1 cellular context compared by ENCODE assay signal in the genomic region with DNA sequence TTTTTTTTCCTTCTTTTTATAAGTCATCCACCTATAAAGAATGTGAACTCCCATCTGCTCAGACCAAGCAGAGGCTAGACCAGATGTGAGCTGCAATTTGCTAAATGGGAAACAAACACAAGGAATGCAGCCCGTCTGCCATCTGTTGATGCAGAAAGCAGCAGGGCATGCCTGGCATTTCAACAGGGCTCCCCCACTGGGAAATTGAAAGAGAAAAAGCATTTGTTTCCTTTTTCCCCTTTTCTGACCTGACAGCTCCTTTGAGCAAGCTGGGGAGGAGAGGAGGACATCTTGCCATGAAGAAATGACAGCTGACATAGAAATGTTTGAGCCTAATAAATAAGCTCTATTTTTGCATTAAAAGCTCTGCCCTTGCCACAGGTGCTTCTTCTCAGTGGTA.
TF ChIP-seq lines count a peak whose summit lies in the region.

No MANE protein-coding gene starts in this region.

TF ChIP-seq in GM23338, 12 proteins besides CTCF, POLR2A, EP300 and RAD21 (continued from another document):
- TF ChIP-seq, protein P1, sequence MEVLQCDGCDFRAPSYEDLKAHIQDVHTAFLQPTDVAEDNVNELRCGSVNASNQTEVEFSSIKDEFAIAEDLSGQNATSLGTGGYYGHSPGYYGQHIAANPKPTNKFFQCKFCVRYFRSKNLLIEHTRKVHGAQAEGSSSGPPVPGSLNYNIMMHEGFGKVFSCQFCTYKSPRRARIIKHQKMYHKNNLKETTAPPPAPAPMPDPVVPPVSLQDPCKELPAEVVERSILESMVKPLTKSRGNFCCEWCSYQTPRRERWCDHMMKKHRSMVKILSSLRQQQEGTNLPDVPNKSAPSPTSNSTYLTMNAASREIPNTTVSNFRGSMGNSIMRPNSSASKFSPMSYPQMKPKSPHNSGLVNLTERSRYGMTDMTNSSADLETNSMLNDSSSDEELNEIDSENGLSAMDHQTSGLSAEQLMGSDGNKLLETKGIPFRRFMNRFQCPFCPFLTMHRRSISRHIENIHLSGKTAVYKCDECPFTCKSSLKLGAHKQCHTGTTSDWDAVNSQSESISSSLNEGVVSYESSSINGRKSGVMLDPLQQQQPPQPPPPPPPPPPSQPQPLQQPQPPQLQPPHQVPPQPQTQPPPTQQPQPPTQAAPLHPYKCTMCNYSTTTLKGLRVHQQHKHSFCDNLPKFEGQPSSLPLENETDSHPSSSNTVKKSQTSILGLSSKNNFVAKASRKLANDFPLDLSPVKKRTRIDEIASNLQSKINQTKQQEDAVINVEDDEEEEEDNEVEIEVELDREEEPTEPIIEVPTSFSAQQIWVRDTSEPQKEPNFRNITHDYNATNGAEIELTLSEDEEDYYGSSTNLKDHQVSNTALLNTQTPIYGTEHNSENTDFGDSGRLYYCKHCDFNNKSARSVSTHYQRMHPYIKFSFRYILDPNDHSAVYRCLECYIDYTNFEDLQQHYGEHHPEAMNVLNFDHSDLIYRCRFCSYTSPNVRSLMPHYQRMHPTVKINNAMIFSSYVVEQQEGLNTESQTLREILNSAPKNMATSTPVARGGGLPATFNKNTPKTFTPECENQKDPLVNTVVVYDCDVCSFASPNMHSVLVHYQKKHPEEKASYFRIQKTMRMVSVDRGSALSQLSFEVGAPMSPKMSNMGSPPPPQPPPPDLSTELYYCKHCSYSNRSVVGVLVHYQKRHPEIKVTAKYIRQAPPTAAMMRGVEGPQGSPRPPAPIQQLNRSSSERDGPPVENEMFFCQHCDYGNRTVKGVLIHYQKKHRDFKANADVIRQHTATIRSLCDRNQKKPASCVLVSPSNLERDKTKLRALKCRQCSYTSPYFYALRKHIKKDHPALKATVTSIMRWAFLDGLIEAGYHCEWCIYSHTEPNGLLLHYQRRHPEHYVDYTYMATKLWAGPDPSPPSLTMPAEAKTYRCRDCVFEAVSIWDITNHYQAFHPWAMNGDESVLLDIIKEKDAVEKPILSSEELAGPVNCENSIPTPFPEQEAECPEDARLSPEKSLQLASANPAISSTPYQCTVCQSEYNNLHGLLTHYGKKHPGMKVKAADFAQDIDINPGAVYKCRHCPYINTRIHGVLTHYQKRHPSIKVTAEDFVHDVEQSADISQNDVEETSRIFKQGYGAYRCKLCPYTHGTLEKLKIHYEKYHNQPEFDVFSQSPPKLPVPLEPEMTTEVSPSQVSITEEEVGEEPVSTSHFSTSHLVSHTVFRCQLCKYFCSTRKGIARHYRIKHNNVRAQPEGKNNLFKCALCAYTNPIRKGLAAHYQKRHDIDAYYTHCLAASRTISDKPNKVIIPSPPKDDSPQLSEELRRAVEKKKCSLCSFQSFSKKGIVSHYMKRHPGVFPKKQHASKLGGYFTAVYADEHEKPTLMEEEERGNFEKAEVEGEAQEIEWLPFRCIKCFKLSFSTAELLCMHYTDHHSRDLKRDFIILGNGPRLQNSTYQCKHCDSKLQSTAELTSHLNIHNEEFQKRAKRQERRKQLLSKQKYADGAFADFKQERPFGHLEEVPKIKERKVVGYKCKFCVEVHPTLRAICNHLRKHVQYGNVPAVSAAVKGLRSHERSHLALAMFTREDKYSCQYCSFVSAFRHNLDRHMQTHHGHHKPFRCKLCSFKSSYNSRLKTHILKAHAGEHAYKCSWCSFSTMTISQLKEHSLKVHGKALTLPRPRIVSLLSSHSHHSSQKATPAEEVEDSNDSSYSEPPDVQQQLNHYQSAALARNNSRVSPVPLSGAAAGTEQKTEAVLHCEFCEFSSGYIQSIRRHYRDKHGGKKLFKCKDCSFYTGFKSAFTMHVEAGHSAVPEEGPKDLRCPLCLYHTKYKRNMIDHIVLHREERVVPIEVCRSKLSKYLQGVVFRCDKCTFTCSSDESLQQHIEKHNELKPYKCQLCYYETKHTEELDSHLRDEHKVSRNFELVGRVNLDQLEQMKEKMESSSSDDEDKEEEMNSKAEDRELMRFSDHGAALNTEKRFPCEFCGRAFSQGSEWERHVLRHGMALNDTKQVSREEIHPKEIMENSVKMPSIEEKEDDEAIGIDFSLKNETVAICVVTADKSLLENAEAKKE (CRISPR knock-in tag; IDR thresholded peaks at IDR 0.05) = peak; percentile 68
